Comparison of ENCODE assay signal across 8 cellular contexts in genomic region chr1:161209790-161210409, GRCh38. TPM values are rescaled to one million over a fixed set of nuclear protein-coding genes. Genes with fewer than 3 reads are reported as not detected.
DNase-seq lines count a peak whose midpoint lies in the region; ATAC-seq and TF ChIP-seq lines count a peak whose summit lies in the region.

No MANE protein-coding gene starts in this region.

- DNase-seq in EL (peak; percentile 75), NCI-H526 (lab: John Stamatoyannopoulos, UW) (peak; percentile 86 to 97), dedifferentiated amniotic fluid mesenchymal stem cell (ENCODE audit: extremely low spot score) (peak; percentile 60), lower lobe of right lung (peak; percentile 88)
- peak; percentile 70 for DNase-seq in activated CD4-positive, alpha-beta T cell treated with anti-CD3 and anti-CD28 coated beads, Interleukin-2, amount 50 U/mL, for 1 hour
- peak; percentile 48 for DNase-seq in stimulated activated CD8-positive, alpha-beta memory T cell treated with anti-CD3 and anti-CD28 coated beads, Interleukin-15, amount 100 ng/mL, for 1 hour (ENCODE audit: low read depth)

- peaks cover 97% of the 10 kb centered on the region for H3K36me3 ChIP-seq in lower lobe of right lung

- peak overlapping the region; percentile 14 for H3K27ac ChIP-seq in lower lobe of right lung

- H3K4me3 ChIP-seq in lower lobe of right lung = no peak overlapping the region

- H3K4me1 ChIP-seq in lower lobe of right lung = peaks cover 46% of the 10 kb centered on the region

- peak; percentile 79 for ATAC-seq in HG03354 (IDR thresholded peaks at IDR 0.05; ENCODE audit: poor library complexity, severe bottlenecking, unreplicated experiment)
- peak; percentile 90 to 91 for ATAC-seq in lower lobe of right lung
- no peak for ATAC-seq in HG03457 (IDR thresholded peaks at IDR 0.05; ENCODE audit: unreplicated experiment)

- TF ChIP-seq CTCF in lower lobe of right lung (IDR thresholded peaks at IDR 0.05) = peak; percentile 93

- intact Hi-C loops in lower lobe of right lung (cut with DNase I) = no loop called here

- H3K9me3 ChIP-seq in lower lobe of right lung = no peaks in the 10 kb centered on the region

- no peaks in the 10 kb centered on the region for H3K27me3 ChIP-seq in lower lobe of right lung (ENCODE audit: low read depth)

RNA-seq across cellular contexts. Expression of gene FCER1G, which starts 5.2 kb away (rescaled TPM):
- total RNA-seq in lower lobe of right lung = 283 TPM

RNA-seq across cellular contexts. Expression of gene NDUFS2, which starts 7.7 kb away (rescaled TPM):
- total RNA-seq in lower lobe of right lung = 66.3 TPM

RNA-seq across cellular contexts. Expression of gene ADAMTS4, which starts 11.0 kb away (rescaled TPM):
- total RNA-seq in lower lobe of right lung = 1.4 TPM

RNA-seq across cellular contexts. Expression of gene APOA2, which starts 13.5 kb away (rescaled TPM):
- total RNA-seq in lower lobe of right lung = not detected

RNA-seq across cellular contexts. Expression of gene TOMM40L, which starts 16.0 kb away (rescaled TPM):
- total RNA-seq in lower lobe of right lung = 11.6 TPM
